In the genomic region with DNA sequence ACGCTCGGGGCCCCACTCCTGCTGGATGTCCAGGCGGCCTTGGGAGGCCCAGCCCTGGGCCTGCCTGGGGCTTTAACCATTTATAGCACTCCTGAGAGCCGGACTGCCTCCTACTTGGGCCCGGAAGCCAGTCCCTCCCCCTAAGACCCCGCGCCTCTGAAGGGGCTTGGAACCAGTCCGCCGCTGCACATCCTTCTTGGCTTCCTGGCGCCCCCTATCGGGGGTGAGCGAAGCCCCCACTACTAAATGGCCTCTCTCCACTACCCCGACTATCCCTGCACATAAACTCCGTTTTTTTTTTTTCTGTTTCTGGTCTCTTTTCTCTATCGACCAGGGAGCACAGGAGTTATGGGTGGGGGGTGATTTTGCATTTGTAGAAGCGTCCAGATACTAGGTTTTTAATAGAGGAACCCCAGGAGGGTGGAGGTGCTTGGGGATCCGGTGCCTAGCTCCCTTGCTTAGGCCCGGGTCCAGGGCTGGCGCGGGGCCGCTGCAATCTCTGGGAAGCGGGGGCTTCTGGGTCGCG, we compare ENCODE assay signal across 9 cellular contexts. TPM values are rescaled to one million over a fixed set of nuclear protein-coding genes. Genes with fewer than 3 reads are reported as not detected.
DNase-seq lines count a peak whose midpoint lies in the region; ATAC-seq, FAIRE-seq and TF ChIP-seq lines count a peak whose summit lies in the region.
"Had no signal": no experiment of that assay in that cellular context is flagged by ENCODE, and none has a peak within 500 bp of the region (broad histone marks: within the 10 kb centered on the region; RNA-seq: fewer than 3 reads in every experiment).

No MANE protein-coding gene starts in this region.

- POLR2A ChIA-PET in GM12878 (lab: Charles Lee), result interaction anchor here (0.7 to 10.9 kb wide), 8 partner anchors 9 to 151 kb away, joined by 3 to 137 read pairs (median 6); partner anchors contain the start of genes FBXL8, FHOD1, HSF4 and TMEM208

- no TSS peak for BruUV-seq in GM12878 (replicated peaks; lab: Mats Ljungman, UMichigan)

- TF ChIP-seq RAD21 in GM12878 (IDR thresholded peaks at IDR 0.05; ENCODE audit: insufficient read depth, low read depth, low read length), result peak; percentile 32; the same call in 1 of the 2 replicates

- peak; percentile 55 to 72 (median 59) for TF ChIP-seq CTCF in GM12878 (IDR thresholded peaks at IDR 0.05 in 2 of 3, conservative IDR thresholded peaks at IDR 0.05 in 1 of 3; ENCODE audit: control insufficient read depth in 2 of 3, extremely low read depth in 1 of 3, insufficient read depth in 1 of 3, low read depth in 3 of 3, low read length in 3 of 3)
- peak; percentile 45 to 67 (median 49) for TF ChIP-seq CTCF in keratinocyte (optimal IDR thresholded peaks at IDR 0.05 in 1 of 3, IDR thresholded peaks at IDR 0.05 in 1 of 3, conservative IDR thresholded peaks at IDR 0.05 in 1 of 3; ENCODE audit: extremely low read depth in 1 of 3, insufficient read depth in 2 of 3, low read length in 3 of 3)

- peaks cover 2 to 11% of the 10 kb centered on the region in 2 experiments for H3K27me3 ChIP-seq in GM12878 (replicated peaks in 1 of 2; ENCODE audit: control insufficient read depth in 2 of 2, insufficient read depth in 2 of 2, low read length in 1 of 2)
- H3K27me3 ChIP-seq in keratinocyte (ENCODE audit: control insufficient read depth, extremely low read depth, insufficient read depth, low read length), result no peaks in the 10 kb centered on the region

- peaks cover 45% of the 10 kb centered on the region for H3K4me1 ChIP-seq in GM12878 (ENCODE audit: control insufficient read depth, insufficient read depth, low read length)
- peaks cover 34% of the 10 kb centered on the region for H3K4me1 ChIP-seq in keratinocyte (ENCODE audit: control insufficient read depth, extremely low read depth, insufficient read depth, low read length)

- TF ChIP-seq POLR2A in GM12878 (IDR thresholded peaks at IDR 0.05; ENCODE audit: low read depth, low read length), result no peak

- H3K27me3 Mint-ChIP-seq in stimulated activated naive CD8-positive, alpha-beta T cell treated with anti-CD3 and anti-CD28 coated beads, Interleukin-15, amount 100 ng/mL, for 72 hours, result peaks cover 97% of the 10 kb centered on the region

- WGBS in GM12878 (ENCODE audit: insufficient coverage, insufficient replicate concordance, low lambda C conversion rate, missing lambda C conversion rate), result 31% methylated on average over 18 of the region's 24 CpGs

- peak; percentile 5 for DNase-seq in DMS79 treated with DMSO at 0.1 percent for 48 hours (lab: John Stamatoyannopoulos, UW)
- no peak for DNase-seq in DMS79 (lab: John Stamatoyannopoulos, UW)
- DNase-seq in NCI-H1694 treated with DMSO at 0.1 percent for 48 hours (lab: John Stamatoyannopoulos, UW), result peak; percentile 50
- DNase-seq in GM12878 (ENCODE audit: low read depth, low spot score), result no peak
- no peak for DNase-seq in keratinocyte (ENCODE audit: low read depth, low spot score)
- peak; percentile 52 to 57 for DNase-seq in stimulated activated naive CD8-positive, alpha-beta T cell treated with anti-CD3 and anti-CD28 coated beads, Interleukin-15, amount 100 ng/mL, for 72 hours
- DNase-seq in NCI-H226, result no peak

- H3K36me3 ChIP-seq in GM12878 (ENCODE audit: control insufficient read depth in 2 of 2, insufficient read depth in 2 of 2, low read length in 1 of 2) (no peaks in the 10 kb centered on the region), keratinocyte (ENCODE audit: control insufficient read depth in 2 of 2, extremely low read depth in 1 of 2, insufficient read depth in 2 of 2, low read length in 2 of 2) (no peaks in the 10 kb centered on the region)

- H3K9me3 ChIP-seq in GM12878 (replicated peaks; ENCODE audit: control insufficient read depth, insufficient read depth, low read length), result no peaks in the 10 kb centered on the region; the same call in 2 of the 3 replicates
- no peaks in the 10 kb centered on the region for H3K9me3 ChIP-seq in keratinocyte (ENCODE audit: control insufficient read depth, low read depth, low read length)

- peak overlapping the region; percentile 22; the same call in 1 of the 2 replicates for H2AFZ ChIP-seq in GM12878 (ENCODE audit: control insufficient read depth, low read depth, low read length)
- peak overlapping the region; percentile 32 for H2AFZ ChIP-seq in keratinocyte (ENCODE audit: control insufficient read depth, low read length)

- H3K27ac ChIP-seq in GM12878 (ENCODE audit: control insufficient read depth, insufficient read depth) (peak overlapping the region; percentile 5; the same call in 1 of the 2 replicates), keratinocyte (ENCODE audit: control insufficient read depth, insufficient read depth, low read length) (peak overlapping the region; percentile 67)
- H3K27ac ChIP-seq: C4-2B had no signal

- FAIRE-seq in GM12878 (lab: Jason Lieb, UNC), result no peak
- FAIRE-seq in keratinocyte (lab: Jason Lieb, UNC), result no peak

- peak; percentile 22 for ATAC-seq in GM12878
- peak; percentile 11 for ATAC-seq in stimulated activated naive CD8-positive, alpha-beta T cell treated with anti-CD3 and anti-CD28 coated beads, Interleukin-15, amount 100 ng/mL, for 72 hours
- ATAC-seq in HG02981 (IDR thresholded peaks at IDR 0.05; ENCODE audit: unreplicated experiment), result no peak

- H3K79me2 ChIP-seq in GM12878 (ENCODE audit: control insufficient read depth, insufficient read depth, low read length) (no peaks in the 10 kb centered on the region), keratinocyte (ENCODE audit: control insufficient read depth, insufficient read depth, low read length) (no peaks in the 10 kb centered on the region)

- in situ Hi-C loops in GM12878 (cut with MboI), result no loop called here

- dilution Hi-C loops in keratinocyte (cut with MboI; ENCODE audit: extremely low pct_ligation_motif_present, low sequenced_read_pairs), result no loop called here

- H3K4me3 ChIP-seq in GM12878, result peak overlapping the region; percentile 73
- H3K4me3 ChIP-seq in keratinocyte (ENCODE audit: control insufficient read depth in 2 of 3, extremely low read depth in 1 of 3, insufficient read depth in 2 of 3, low read depth in 1 of 3, low read length in 3 of 3), result peak overlapping the region; percentile 40 to 74 (median 62)

- H3K9ac ChIP-seq in GM12878 (ENCODE audit: control insufficient read depth, insufficient read depth, low read length) (peak overlapping the region; percentile 55), keratinocyte (ENCODE audit: control insufficient read depth, extremely low read depth, insufficient read depth, low read length) (peak overlapping the region; percentile 68)

- RAD21 ChIA-PET in GM12878 (lab: Charles Lee; ENCODE audit: unreplicated experiment), result interaction anchor here (0.7 to 4.1 kb wide), 9 partner anchors 10 to 152 kb away, joined by 3 to 48 read pairs (median 4); partner anchors contain the start of genes E2F4, FBXL8, FHOD1 and TMEM208

- no peaks in the 10 kb centered on the region for H3K9me3 Mint-ChIP-seq in stimulated activated naive CD8-positive, alpha-beta T cell treated with anti-CD3 and anti-CD28 coated beads, Interleukin-15, amount 100 ng/mL, for 72 hours

- H3K4me3 Mint-ChIP-seq in stimulated activated naive CD8-positive, alpha-beta T cell treated with anti-CD3 and anti-CD28 coated beads, Interleukin-15, amount 100 ng/mL, for 72 hours, result peak overlapping the region; percentile 79 to 80

- SMC1A ChIA-PET in GM12878 (lab: Charles Lee; ENCODE audit: uncharacterized antibody, unreplicated experiment), result interaction anchor here (1.2 to 4.1 kb wide), 4 partner anchors 10 to 216 kb away, joined by 3 to 48 read pairs (median 4); partner anchors contain the start of genes FBXL8 and TRADD

- H3K4me2 ChIP-seq in GM12878 (ENCODE audit: control insufficient read depth, insufficient read depth) (peak overlapping the region; percentile 93), keratinocyte (ENCODE audit: control insufficient read depth, extremely low read depth, insufficient read depth, low read depth, low read length) (peak overlapping the region; percentile 77)

- peaks cover 87% of the 10 kb centered on the region for H3K4me1 Mint-ChIP-seq in stimulated activated naive CD8-positive, alpha-beta T cell treated with anti-CD3 and anti-CD28 coated beads, Interleukin-15, amount 100 ng/mL, for 72 hours

- intact Hi-C loops in GM12878 (cut with micrococcal nuclease; ENCODE audit: unreplicated experiment), result no loop called here

- CTCF ChIA-PET in GM12878 (lab: Yijun Ruan, JAX), result interaction anchor here (0.5 to 5.4 kb wide), 22 partner anchors 10 to 213 kb away, joined by 3 to 60 read pairs (median 4); partner anchors contain the start of genes EXOC3L1, FBXL8, MATCAP1 and TRADD

- H3K27ac Mint-ChIP-seq in stimulated activated naive CD8-positive, alpha-beta T cell treated with anti-CD3 and anti-CD28 coated beads, Interleukin-15, amount 100 ng/mL, for 72 hours, result no peak overlapping the region

- TF ChIP-seq EP300 in GM12878 (IDR thresholded peaks at IDR 0.05; ENCODE audit: borderline replicate concordance in 1 of 2, control insufficient read depth in 1 of 2, low read depth in 2 of 2, low read length in 2 of 2), result no peak

- no peaks in the 10 kb centered on the region for H4K20me1 ChIP-seq in GM12878 (ENCODE audit: control insufficient read depth, insufficient read depth)
- no peaks in the 10 kb centered on the region for H4K20me1 ChIP-seq in keratinocyte (ENCODE audit: control insufficient read depth, extremely low read depth, insufficient read depth, low read length)

- no peaks in the 10 kb centered on the region for H3K9me1 ChIP-seq in keratinocyte (ENCODE audit: control insufficient read depth, extremely low read depth, insufficient read depth, low read length)

RNA-seq across cellular contexts. Expression of gene NOL3, which starts 0.6 kb away (rescaled TPM):
- total RNA-seq in GM12878 (2013; cell fraction: nucleolus; rRNA removed), result 59.6 and 65.7 TPM in 2 replicates
- total RNA-seq in GM12878 (2014; rRNA removed) (4.3 and 4.5 TPM in 2 replicates), GM12878 (2014; rRNA removed; fragmentation: Illumina TruSeq; extraction: Trizol) (1.5 and 2.3 TPM in 2 replicates), GM12878 (2021) (5.0 and 5.3 TPM in 2 replicates)
- polyA plus RNA-seq in GM12878 (2011; ENCODE audit: low read depth), result 7.8 TPM
- polyA plus RNA-seq in GM12878 (2011; rRNA removed) (18.4 and 19.5 TPM in 2 replicates), GM12878 (2014; fragmentation: Illumina TruSeq; extraction: Trizol) (3.0 and 4.2 TPM in 2 replicates), GM12878 (2014; fragmentation: Nextera tagmentation; extraction: Ambion mirVana) (under 1 TPM; 0.31 to 0.44 TPM), GM12878 (2014; rRNA removed) (4.8 and 5.8 TPM in 2 replicates), GM12878 (2016; fragmentation: Nextera tagmentation; extraction: Ambion mirVana) (1 to 10 TPM; 1.6 to 2.4 TPM), keratinocyte (10.5 to 18.1 TPM (median 16.8 TPM) in 3 replicates)
- polyA plus RNA-seq in GM12878 (2011; cell fraction: cytosol; rRNA removed), result 12.9 and 13.1 TPM in 2 replicates
- 47.9 and 53.2 TPM in 2 replicates for polyA plus RNA-seq in GM12878 (2011; cell fraction: nucleus; rRNA removed)
- polyA plus RNA-seq in GM12878 (2012), result 21.1 and 24.3 TPM in 2 replicates
- 9.1 and 9.5 TPM in 2 replicates for polyA minus RNA-seq in GM12878 (2011; rRNA and poly(A)+ RNA removed)
- 1.2 TPM in 1 of 2 replicates, not detected in the other for polyA minus RNA-seq in GM12878 (2011; cell fraction: cytosol; rRNA and poly(A)+ RNA removed)
- 5.7 and 8.5 TPM in 2 replicates for polyA minus RNA-seq in GM12878 (2011; cell fraction: nucleus; rRNA and poly(A)+ RNA removed)
- polyA plus RNA-seq in keratinocyte (2011; ENCODE audit: low read depth), result 21.7 TPM
- 7.2 and 11.5 TPM in 2 replicates for polyA plus RNA-seq in keratinocyte (2011; cell fraction: cytosol; rRNA removed)
- polyA plus RNA-seq in keratinocyte (2011; cell fraction: nucleus; rRNA removed), result 55.7 and 63.3 TPM in 2 replicates
- polyA plus RNA-seq in keratinocyte (2012; ENCODE audit: low replicate concordance), result 15.0 and 33.9 TPM in 2 replicates
- 4.8 to 13.2 TPM (median 7.5 TPM) in 3 replicates for polyA minus RNA-seq in keratinocyte
- polyA minus RNA-seq in keratinocyte (2011; cell fraction: cytosol; rRNA and poly(A)+ RNA removed), result 8.4 TPM
- polyA minus RNA-seq in keratinocyte (2011; cell fraction: nucleus; rRNA and poly(A)+ RNA removed), result 4.7 and 6.0 TPM in 2 replicates

RNA-seq across cellular contexts. Expression of gene HSF4, which starts 5.2 kb away (rescaled TPM):
- total RNA-seq in GM12878 (2013; cell fraction: nucleolus; rRNA removed), result 141 and 182 TPM in 2 replicates
- total RNA-seq in GM12878 (2014; rRNA removed) (2.6 and 2.9 TPM in 2 replicates), GM12878 (2014; rRNA removed; fragmentation: Illumina TruSeq; extraction: Trizol) (1.2 and 1.4 TPM in 2 replicates), GM12878 (2021) (5.0 and 5.5 TPM in 2 replicates)
- polyA plus RNA-seq in GM12878 (2011; ENCODE audit: low read depth), result 33.8 TPM
- polyA plus RNA-seq in GM12878 (2011; rRNA removed) (6.9 and 9.9 TPM in 2 replicates), GM12878 (2014; fragmentation: Illumina TruSeq; extraction: Trizol) (1.5 and 3.0 TPM in 2 replicates), GM12878 (2014; fragmentation: Nextera tagmentation; extraction: Ambion mirVana) (under 1 TPM in 1 of 2 experiments, not detected in 1; 0.31 TPM), GM12878 (2014; rRNA removed) (7.7 TPM in 2 replicates), GM12878 (2016; fragmentation: Nextera tagmentation; extraction: Ambion mirVana) (1 to 10 TPM in 1 of 2 experiments, under 1 TPM in 1; 0.73 to 1.3 TPM), keratinocyte (4.3 to 10.7 TPM (median 4.9 TPM) in 3 replicates)
- 10.1 and 12.3 TPM in 2 replicates for polyA plus RNA-seq in GM12878 (2011; cell fraction: cytosol; rRNA removed)
- polyA plus RNA-seq in GM12878 (2011; cell fraction: nucleus; rRNA removed), result 221 and 281 TPM in 2 replicates
- polyA plus RNA-seq in GM12878 (2012), result 26.3 and 26.8 TPM in 2 replicates
- 3.4 and 4.7 TPM in 2 replicates for polyA minus RNA-seq in GM12878 (2011; rRNA and poly(A)+ RNA removed)
- polyA minus RNA-seq in GM12878 (2011; cell fraction: cytosol; rRNA and poly(A)+ RNA removed), result 2.2 TPM in 1 of 2 replicates, not detected in the other
- 16.9 and 19.1 TPM in 2 replicates for polyA minus RNA-seq in GM12878 (2011; cell fraction: nucleus; rRNA and poly(A)+ RNA removed)
- 7.2 TPM for polyA plus RNA-seq in keratinocyte (2011; ENCODE audit: low read depth)
- 0.69 and 0.79 TPM in 2 replicates for polyA plus RNA-seq in keratinocyte (2011; cell fraction: cytosol; rRNA removed)
- 63.1 and 85.5 TPM in 2 replicates for polyA plus RNA-seq in keratinocyte (2011; cell fraction: nucleus; rRNA removed)
- polyA plus RNA-seq in keratinocyte (2012; ENCODE audit: low replicate concordance), result 5.2 and 10.5 TPM in 2 replicates
- polyA minus RNA-seq in keratinocyte, result 3.3 to 6.5 TPM (median 3.7 TPM) in 3 replicates
- 5.0 TPM for polyA minus RNA-seq in keratinocyte (2011; cell fraction: cytosol; rRNA and poly(A)+ RNA removed)
- polyA minus RNA-seq in keratinocyte (2011; cell fraction: nucleus; rRNA and poly(A)+ RNA removed), result 5.1 and 7.1 TPM in 2 replicates

RNA-seq across cellular contexts. Expression of gene FBXL8, which starts 9.9 kb away (rescaled TPM):
- total RNA-seq in GM12878 (2013; cell fraction: nucleolus; rRNA removed), result 112 and 144 TPM in 2 replicates
- total RNA-seq in GM12878 (2014; rRNA removed), result 7.6 and 8.3 TPM in 2 replicates
- total RNA-seq in GM12878 (2014; rRNA removed; fragmentation: Illumina TruSeq; extraction: Trizol), result 2.0 and 2.1 TPM in 2 replicates
- 7.5 and 7.7 TPM in 2 replicates for total RNA-seq in GM12878 (2021)
- 1.0 TPM for polyA plus RNA-seq in GM12878 (2011; ENCODE audit: low read depth)
- polyA plus RNA-seq in GM12878 (2011; rRNA removed), result 7.6 TPM in 2 replicates
- 8.8 and 16.8 TPM in 2 replicates for polyA plus RNA-seq in GM12878 (2011; cell fraction: cytosol; rRNA removed)
- polyA plus RNA-seq in GM12878 (2011; cell fraction: nucleus; rRNA removed), result 140 and 156 TPM in 2 replicates
- polyA plus RNA-seq in GM12878 (2012), result 9.6 and 14.4 TPM in 2 replicates
- 1.4 and 1.7 TPM in 2 replicates for polyA plus RNA-seq in GM12878 (2014; fragmentation: Illumina TruSeq; extraction: Trizol)
- not detected for polyA plus RNA-seq in GM12878 (2014; fragmentation: Nextera tagmentation; extraction: Ambion mirVana)
- 10.4 and 14.7 TPM in 2 replicates for polyA plus RNA-seq in GM12878 (2014; rRNA removed)
- polyA plus RNA-seq in GM12878 (2016; fragmentation: Nextera tagmentation; extraction: Ambion mirVana), result 1 to 10 TPM; 5.6 to 6.4 TPM
- polyA minus RNA-seq in GM12878 (2011; rRNA and poly(A)+ RNA removed), result 3.4 and 7.4 TPM in 2 replicates
- polyA minus RNA-seq in GM12878 (2011; cell fraction: cytosol; rRNA and poly(A)+ RNA removed), result 2.3 and 5.1 TPM in 2 replicates
- 17.2 and 22.7 TPM in 2 replicates for polyA minus RNA-seq in GM12878 (2011; cell fraction: nucleus; rRNA and poly(A)+ RNA removed)
- 3.0 to 6.0 TPM (median 4.0 TPM) in 3 replicates for polyA plus RNA-seq in keratinocyte
- 1.4 TPM for polyA plus RNA-seq in keratinocyte (2011; ENCODE audit: low read depth)
- 1.1 and 3.0 TPM in 2 replicates for polyA plus RNA-seq in keratinocyte (2011; cell fraction: cytosol; rRNA removed)
- 25.3 and 44.1 TPM in 2 replicates for polyA plus RNA-seq in keratinocyte (2011; cell fraction: nucleus; rRNA removed)
- polyA plus RNA-seq in keratinocyte (2012; ENCODE audit: low replicate concordance), result 4.0 and 4.9 TPM in 2 replicates
- polyA minus RNA-seq in keratinocyte, result 1.3 to 2.0 TPM (median 1.3 TPM) in 3 replicates
- 4.6 TPM for polyA minus RNA-seq in keratinocyte (2011; cell fraction: cytosol; rRNA and poly(A)+ RNA removed)
- polyA minus RNA-seq in keratinocyte (2011; cell fraction: nucleus; rRNA and poly(A)+ RNA removed), result 8.6 and 11.6 TPM in 2 replicates

RNA-seq across cellular contexts. Expression of gene TRADD, which starts 10.0 kb away (rescaled TPM):
- 17.8 and 21.6 TPM in 2 replicates for total RNA-seq in GM12878 (2013; cell fraction: nucleolus; rRNA removed)
- total RNA-seq in GM12878 (2014; rRNA removed) (20.8 and 21.0 TPM in 2 replicates), GM12878 (2014; rRNA removed; fragmentation: Illumina TruSeq; extraction: Trizol) (5.3 and 5.6 TPM in 2 replicates), GM12878 (2021) (20.7 and 22.8 TPM in 2 replicates)
- 6.3 TPM for polyA plus RNA-seq in GM12878 (2011; ENCODE audit: low read depth)
- polyA plus RNA-seq in GM12878 (2011; rRNA removed) (10.1 and 19.4 TPM in 2 replicates), GM12878 (2014; fragmentation: Illumina TruSeq; extraction: Trizol) (3.6 and 4.5 TPM in 2 replicates), GM12878 (2014; fragmentation: Nextera tagmentation; extraction: Ambion mirVana) (1 to 10 TPM; 1.7 to 3.5 TPM), GM12878 (2014; rRNA removed) (23.1 and 23.5 TPM in 2 replicates), GM12878 (2016; fragmentation: Nextera tagmentation; extraction: Ambion mirVana) (10 to 100 TPM; 18.5 to 20.9 TPM), keratinocyte (12.5 to 25.0 TPM (median 12.5 TPM) in 3 replicates)
- polyA plus RNA-seq in GM12878 (2011; cell fraction: cytosol; rRNA removed), result 26.6 and 38.9 TPM in 2 replicates
- 53.2 and 59.8 TPM in 2 replicates for polyA plus RNA-seq in GM12878 (2011; cell fraction: nucleus; rRNA removed)
- 28.2 and 31.1 TPM in 2 replicates for polyA plus RNA-seq in GM12878 (2012)
- 4.1 and 10.8 TPM in 2 replicates for polyA minus RNA-seq in GM12878 (2011; rRNA and poly(A)+ RNA removed)
- polyA minus RNA-seq in GM12878 (2011; cell fraction: cytosol; rRNA and poly(A)+ RNA removed), result 7.2 and 7.5 TPM in 2 replicates
- polyA minus RNA-seq in GM12878 (2011; cell fraction: nucleus; rRNA and poly(A)+ RNA removed), result 9.7 and 12.8 TPM in 2 replicates
- 6.9 TPM for polyA plus RNA-seq in keratinocyte (2011; ENCODE audit: low read depth)
- polyA plus RNA-seq in keratinocyte (2011; cell fraction: cytosol; rRNA removed), result 7.4 and 16.8 TPM in 2 replicates
- polyA plus RNA-seq in keratinocyte (2011; cell fraction: nucleus; rRNA removed), result 21.3 and 27.2 TPM in 2 replicates
- 15.4 and 19.7 TPM in 2 replicates for polyA plus RNA-seq in keratinocyte (2012; ENCODE audit: low replicate concordance)
- 3.5 to 8.6 TPM (median 7.0 TPM) in 3 replicates for polyA minus RNA-seq in keratinocyte
- polyA minus RNA-seq in keratinocyte (2011; cell fraction: cytosol; rRNA and poly(A)+ RNA removed), result 20.7 TPM
- 10.0 and 11.5 TPM in 2 replicates for polyA minus RNA-seq in keratinocyte (2011; cell fraction: nucleus; rRNA and poly(A)+ RNA removed)

RNA-seq across cellular contexts. Expression of gene MATCAP1, which starts 14.1 kb away (rescaled TPM):
- total RNA-seq in GM12878 (2013; cell fraction: nucleolus; rRNA removed), result 43.8 and 52.6 TPM in 2 replicates
- total RNA-seq in GM12878 (2014; rRNA removed) (11.3 and 11.6 TPM in 2 replicates), GM12878 (2014; rRNA removed; fragmentation: Illumina TruSeq; extraction: Trizol) (7.0 and 7.8 TPM in 2 replicates), GM12878 (2021) (18.3 and 18.8 TPM in 2 replicates)
- polyA plus RNA-seq in GM12878 (2011; ENCODE audit: low read depth), result 9.8 TPM
- polyA plus RNA-seq in GM12878 (2011; rRNA removed) (15.5 and 20.1 TPM in 2 replicates), GM12878 (2014; fragmentation: Illumina TruSeq; extraction: Trizol) (7.2 and 9.5 TPM in 2 replicates), GM12878 (2014; fragmentation: Nextera tagmentation; extraction: Ambion mirVana) (1 to 10 TPM; 2.8 to 6.6 TPM), GM12878 (2014; rRNA removed) (25.8 and 28.9 TPM in 2 replicates), GM12878 (2016; fragmentation: Nextera tagmentation; extraction: Ambion mirVana) (1 to 10 TPM; 5.6 to 7.6 TPM), keratinocyte (9.0 to 15.0 TPM (median 13.3 TPM) in 3 replicates)
- polyA plus RNA-seq in GM12878 (2011; cell fraction: cytosol; rRNA removed), result 28.8 and 36.3 TPM in 2 replicates
- 244 and 246 TPM in 2 replicates for polyA plus RNA-seq in GM12878 (2011; cell fraction: nucleus; rRNA removed)
- 22.5 and 23.5 TPM in 2 replicates for polyA plus RNA-seq in GM12878 (2012)
- polyA minus RNA-seq in GM12878 (2011; rRNA and poly(A)+ RNA removed), result 9.6 and 23.4 TPM in 2 replicates
- 5.3 and 10.4 TPM in 2 replicates for polyA minus RNA-seq in GM12878 (2011; cell fraction: cytosol; rRNA and poly(A)+ RNA removed)
- 33.2 and 41.7 TPM in 2 replicates for polyA minus RNA-seq in GM12878 (2011; cell fraction: nucleus; rRNA and poly(A)+ RNA removed)
- 3.7 TPM for polyA plus RNA-seq in keratinocyte (2011; ENCODE audit: low read depth)
- polyA plus RNA-seq in keratinocyte (2011; cell fraction: cytosol; rRNA removed), result 2.6 and 4.5 TPM in 2 replicates
- polyA plus RNA-seq in keratinocyte (2011; cell fraction: nucleus; rRNA removed), result 44.9 and 60.2 TPM in 2 replicates
- 6.1 and 7.2 TPM in 2 replicates for polyA plus RNA-seq in keratinocyte (2012; ENCODE audit: low replicate concordance)
- 5.7 to 13.2 TPM (median 11.8 TPM) in 3 replicates for polyA minus RNA-seq in keratinocyte
- polyA minus RNA-seq in keratinocyte (2011; cell fraction: cytosol; rRNA and poly(A)+ RNA removed), result 6.5 TPM
- 15.9 and 20.0 TPM in 2 replicates for polyA minus RNA-seq in keratinocyte (2011; cell fraction: nucleus; rRNA and poly(A)+ RNA removed)

Comparison
In these comparisons a context has a peak if more than half of its experiments do, and no peak if none do; other contexts are left out.
1. DNase-seq: peak in DMS79 treated with DMSO at 0.1 percent for 48 hours (single experiment), NCI-H1694 treated with DMSO at 0.1 percent for 48 hours (single experiment) and stimulated activated naive CD8-positive, alpha-beta T cell treated with anti-CD3 and anti-CD28 coated beads, Interleukin-15, amount 100 ng/mL, for 72 hours (2 of 2); none in DMS79 (single experiment), GM12878 (single experiment), keratinocyte (single experiment) and NCI-H226 (single experiment).